In the genomic region with DNA sequence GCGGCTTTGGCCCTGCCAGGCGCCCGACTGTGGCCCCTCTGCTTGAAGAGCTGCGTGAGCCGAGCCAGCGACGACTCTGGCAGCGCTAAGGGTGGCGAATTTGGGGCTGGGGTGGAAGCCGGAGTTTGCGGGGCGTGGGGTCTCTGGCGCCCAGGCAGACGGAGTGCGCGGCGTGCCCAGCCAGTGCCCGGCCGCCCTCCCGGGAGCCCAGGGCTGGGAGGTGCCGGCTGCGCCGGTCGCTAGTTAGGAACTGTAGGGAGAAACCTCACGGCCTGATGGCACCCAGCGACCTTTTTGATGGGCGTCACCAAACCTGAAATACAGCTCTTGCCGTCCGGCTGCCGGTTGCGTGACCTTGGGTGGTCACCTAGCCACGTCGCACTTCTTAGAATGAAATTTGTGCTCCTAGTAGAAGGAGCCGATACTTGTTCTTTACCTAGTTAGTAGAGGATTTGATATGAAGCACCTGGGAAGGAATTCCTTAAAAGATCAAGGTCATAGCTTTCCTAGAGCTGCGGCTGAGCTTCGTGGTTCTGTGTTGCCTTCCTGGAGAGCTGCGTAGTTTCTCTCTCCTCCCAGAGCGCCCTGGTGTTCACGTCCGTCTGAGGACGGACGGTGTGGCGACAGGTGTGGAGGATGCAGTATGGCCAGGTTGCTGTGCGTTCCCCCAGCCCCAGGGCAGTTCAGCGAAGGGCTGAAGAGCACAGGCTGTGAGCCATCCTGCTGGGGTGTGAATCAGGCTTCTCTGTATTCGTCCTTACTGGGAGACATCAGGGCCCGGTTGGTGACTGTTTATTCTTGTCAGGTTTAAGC, we compare ENCODE assay signal across 8 cellular contexts. TPM values are rescaled to one million over a fixed set of nuclear protein-coding genes. Genes with fewer than 3 reads are reported as not detected.
DNase-seq lines count a peak whose midpoint lies in the region; TF ChIP-seq lines count a peak whose summit lies in the region.

No MANE protein-coding gene starts in this region.

- 0% methylated on average over 2 of the region's 47 CpGs for WGBS in suprapubic skin

- H3K9me3 ChIP-seq in ascending aorta (no peaks in the 10 kb centered on the region), suprapubic skin (no peaks in the 10 kb centered on the region)

- no peak for TF ChIP-seq EP300 in suprapubic skin (IDR thresholded peaks at IDR 0.05)

- TF ChIP-seq CTCF in HL-60 (IDR thresholded peaks at IDR 0.05; ENCODE audit: insufficient read depth, low read length) (no peak), ascending aorta (IDR thresholded peaks at IDR 0.05) (no peak), suprapubic skin (IDR thresholded peaks at IDR 0.05) (no peak)

- H3K27me3 ChIP-seq in HL-60 (ENCODE audit: insufficient read depth, poor library complexity, severe bottlenecking) (no peaks in the 10 kb centered on the region), ascending aorta (no peaks in the 10 kb centered on the region), suprapubic skin (no peaks in the 10 kb centered on the region)

- peak; percentile 37 for DNase-seq in activated CD4-positive, alpha-beta T cell treated with anti-CD3 and anti-CD28 coated beads for 48 hours
- no peak for DNase-seq in activated CD4-positive, alpha-beta T cell treated with anti-CD3 and anti-CD28 coated beads for 4 hours
- DNase-seq in HL-60 (ENCODE audit: low read depth in 1 of 2, low spot score in 1 of 2) (no peak), ascending aorta (ENCODE audit: low spot score in 2 of 2) (no peak), kidney tubule cell (ENCODE audit: low spot score) (peak; percentile 47), suprapubic skin (ENCODE audit: low spot score in 2 of 2) (peak in 1 of 2 donors; percentile 77), NCI-H2107 (lab: John Stamatoyannopoulos, UW) (no peak)
- DNase-seq in activated CD4-positive, CD25-positive, alpha-beta regulatory T cell (lab: John Stamatoyannopoulos, UW), result no peak

- no peak for TF ChIP-seq POLR2A in suprapubic skin (IDR thresholded peaks at IDR 0.05)

- intact Hi-C loops in ascending aorta (cut with DNase I), result no loop called here

- H3K4me1 ChIP-seq in ascending aorta, result peaks cover 13 to 34% of the 10 kb centered on the region in 2 donors
- peaks cover 51% of the 10 kb centered on the region for H3K4me1 ChIP-seq in suprapubic skin

- H3K27ac ChIP-seq in HL-60 (replicated peaks) (peak overlapping the region; percentile 84), ascending aorta (peak overlapping the region; percentile 67 to 77), suprapubic skin (peak overlapping the region; percentile 88)

- H3K36me3 ChIP-seq in ascending aorta (no peaks in the 10 kb centered on the region), suprapubic skin (no peaks in the 10 kb centered on the region)

- peak overlapping the region; percentile 93 for H3K4me3 ChIP-seq in HL-60 (replicated peaks; ENCODE audit: insufficient read depth, low read length)
- H3K4me3 ChIP-seq in ascending aorta, result peak overlapping the region; percentile 86 to 96
- H3K4me3 ChIP-seq in suprapubic skin, result peak overlapping the region; percentile 97

RNA-seq across cellular contexts. Expression of a gene that starts 0.7 kb away (rescaled TPM):
- 56.3 TPM for total RNA-seq in ascending aorta
- total RNA-seq in suprapubic skin, result 100 to 1,000 TPM in 1 of 4 donors, 10 to 100 TPM in 3; 58.7 to 112 (median 69.5) TPM

RNA-seq across cellular contexts. Expression of a gene that starts 41.4 kb away (rescaled TPM):
- total RNA-seq in ascending aorta, result 273 TPM
- 100 to 1,000 TPM; 145 to 255 (median 181) TPM for total RNA-seq in suprapubic skin

RNA-seq across cellular contexts. Expression of a gene that starts 56.6 kb away (rescaled TPM):
- total RNA-seq in ascending aorta (56.9 TPM), suprapubic skin (100 to 1,000 TPM in 1 of 4 donors, 10 to 100 TPM in 3; 16.2 to 107 (median 24.9) TPM)

Comparison
In these comparisons a context has a peak if more than half of its experiments do, and no peak if none do; other contexts are left out.
1. DNase-seq: peak in activated CD4-positive, alpha-beta T cell treated with anti-CD3 and anti-CD28 coated beads for 48 hours (single experiment) and kidney tubule cell (single experiment); none in activated CD4-positive, alpha-beta T cell treated with anti-CD3 and anti-CD28 coated beads for 4 hours (0 of 2), HL-60 (0 of 2), ascending aorta (0 of 2), activated CD4-positive, CD25-positive, alpha-beta regulatory T cell (0 of 4) and NCI-H2107 (single experiment).
2. Peak in every context shown above with its lines, with median percentiles within 50 percentile points of each other: H3K27ac ChIP-seq and H3K4me3 ChIP-seq.